9 cellular contexts compared by ENCODE assay signal in the genomic region with DNA sequence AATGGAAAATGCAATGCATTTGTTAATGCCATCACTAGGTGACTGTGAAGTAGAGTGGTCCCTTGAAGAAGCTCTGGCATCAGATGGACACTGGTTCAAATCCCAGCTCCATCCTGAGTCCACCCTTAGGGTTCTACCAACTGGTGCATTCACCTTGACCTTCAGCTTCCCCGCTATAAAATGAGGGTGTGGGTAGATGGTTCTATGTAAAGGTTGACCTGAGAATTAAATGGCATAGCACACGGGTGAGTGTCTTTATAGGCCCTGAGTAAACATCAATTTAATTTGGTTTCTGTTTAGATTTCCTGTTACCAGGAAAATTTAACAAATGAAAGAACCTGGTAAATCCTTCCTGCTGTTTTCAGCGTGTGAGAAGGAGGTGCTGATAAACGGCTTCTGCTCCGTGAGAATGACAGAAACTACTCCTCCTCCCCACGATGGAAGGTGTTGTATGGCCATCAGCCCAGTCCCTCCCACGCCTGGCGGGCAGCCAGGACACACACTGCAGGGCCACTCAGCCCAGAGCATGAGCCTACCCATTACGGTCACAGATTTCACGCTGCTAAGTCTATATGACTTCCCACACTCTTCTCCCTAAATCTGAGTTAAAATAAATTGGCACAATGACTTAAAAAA.
DNase-seq lines count a peak whose midpoint lies in the region; ATAC-seq and TF ChIP-seq lines count a peak whose summit lies in the region.
"Had no signal": no experiment of that assay in that cellular context is flagged by ENCODE, and none has a peak within 500 bp of the region (broad histone marks: within the 10 kb centered on the region; RNA-seq: fewer than 3 reads in every experiment).

No MANE protein-coding gene starts in this region.

- intact Hi-C loops in prostate gland (cut with DNase I): no loop called here

- H3K27me3 ChIP-seq in prostate gland (replicated peaks; ENCODE audit: insufficient read depth): no peaks in the 10 kb centered on the region

- peak; percentile 47 for DNase-seq in OCI-M1 (lab: John Stamatoyannopoulos, UW)
- peak; percentile 76 for DNase-seq in prostate gland (ENCODE audit: low spot score)
- no peak for DNase-seq in stimulated activated naive CD4-positive, alpha-beta T cell (lab: John Stamatoyannopoulos, UW)
- no peak for DNase-seq in activated T-cell treated with anti-CD3 and anti-CD28 coated beads, Interleukin-2, amount 50 U/mL, for 24 hours

- CTCF ChIA-PET in HEK293 (lab: Yijun Ruan, JAX): no interaction called here

- no peaks in the 10 kb centered on the region for H3K36me3 ChIP-seq in HEK293 (ENCODE audit: control insufficient read depth in 2 of 2, insufficient read depth in 1 of 2, low read length in 2 of 2)
- H3K36me3 ChIP-seq in prostate gland: peaks cover 0 to 3% of the 10 kb centered on the region in 2 donors

- POLR2A ChIA-PET in HEK293 (lab: Yijun Ruan, JAX): no interaction called here

- no peaks in the 10 kb centered on the region for H3K4me1 Mint-ChIP-seq in activated T-cell treated with anti-CD3 and anti-CD28 coated beads, Interleukin-2, amount 50 U/mL, for 24 hours (ENCODE audit: low read depth)

- no peaks in the 10 kb centered on the region for H3K36me3 Mint-ChIP-seq in activated T-cell treated with anti-CD3 and anti-CD28 coated beads, Interleukin-2, amount 50 U/mL, for 24 hours (ENCODE audit: low read depth)

- H3K4me1 ChIP-seq in HEK293 (ENCODE audit: control insufficient read depth, insufficient read depth, low read length): peaks cover 16% of the 10 kb centered on the region
- H3K4me1 ChIP-seq in prostate gland (replicated peaks): no peaks in the 10 kb centered on the region

- no peak for TF ChIP-seq CTCF in HEK293 (tag by site-specific recombination; IDR thresholded peaks at IDR 0.05)
- no peak for TF ChIP-seq CTCF in prostate gland (IDR thresholded peaks at IDR 0.05)

- no peak overlapping the region for H3K4me3 Mint-ChIP-seq in activated T-cell treated with anti-CD3 and anti-CD28 coated beads, Interleukin-2, amount 50 U/mL, for 24 hours
- H3K4me3 Mint-ChIP-seq: dendritic cell treated with granulocyte-macrophage colony-stimulating factor and Interleukin-4, amounts not matched to agents 40 ng/mL and 50 ng/mL, for 4 days had no signal

- ATAC-seq in esophagus mucosa (peak; percentile 70), GM18520 (IDR thresholded peaks at IDR 0.05; ENCODE audit: unreplicated experiment) (no peak), GM18511 (IDR thresholded peaks at IDR 0.05; ENCODE audit: unreplicated experiment) (no peak)

- no peaks in the 10 kb centered on the region for H3K9me3 ChIP-seq in HEK293 (ENCODE audit: control insufficient read depth, insufficient read depth, low read depth, low read length)
- no peaks in the 10 kb centered on the region for H3K9me3 ChIP-seq in prostate gland

- no peaks in the 10 kb centered on the region for H3K9me3 Mint-ChIP-seq in activated T-cell treated with anti-CD3 and anti-CD28 coated beads, Interleukin-2, amount 50 U/mL, for 24 hours
- H3K9me3 Mint-ChIP-seq: dendritic cell treated with granulocyte-macrophage colony-stimulating factor and Interleukin-4, amounts not matched to agents 40 ng/mL and 50 ng/mL, for 4 days had no signal

- H3K27ac Mint-ChIP-seq in activated T-cell treated with anti-CD3 and anti-CD28 coated beads, Interleukin-2, amount 50 U/mL, for 24 hours: no peak overlapping the region
- H3K27ac Mint-ChIP-seq: dendritic cell treated with granulocyte-macrophage colony-stimulating factor and Interleukin-4, amounts not matched to agents 40 ng/mL and 50 ng/mL, for 4 days had no signal

- H3K27ac ChIP-seq in HEK293 (ENCODE audit: extremely low read depth, low read depth, low read length) (no peak overlapping the region), prostate gland (no peak overlapping the region)

- H3K4me3 ChIP-seq in HEK293 (ENCODE audit: low read depth, low read length): no peak overlapping the region
- H3K4me3 ChIP-seq in prostate gland: no peak overlapping the region

- 18% methylated on average over 10 of the region's 10 CpGs for WGBS in prostate gland

- H3K27me3 Mint-ChIP-seq in activated T-cell treated with anti-CD3 and anti-CD28 coated beads, Interleukin-2, amount 50 U/mL, for 24 hours: peaks cover 9% of the 10 kb centered on the region
- H3K27me3 Mint-ChIP-seq: dendritic cell treated with granulocyte-macrophage colony-stimulating factor and Interleukin-4, amounts not matched to agents 40 ng/mL and 50 ng/mL, for 4 days had no signal

- TF ChIP-seq POLR2A in prostate gland (IDR thresholded peaks at IDR 0.05): no peak

TF ChIP-seq in HEK293, 187 proteins besides CTCF, POLR2A, EP300 and RAD21 (continues in another document):
- TF ChIP-seq ZNF654 (tag by site-specific recombination; IDR thresholded peaks at IDR 0.05; ENCODE audit: low read depth) (no peak), ZBTB7A (tag by site-specific recombination; IDR thresholded peaks at IDR 0.05; ENCODE audit: low read depth) (no peak), GLI2 (tag by site-specific recombination; IDR thresholded peaks at IDR 0.05; ENCODE audit: borderline replicate concordance, low read depth) (no peak), ZNF843 (tag by site-specific recombination; IDR thresholded peaks at IDR 0.05) (no peak), ZIC2 (tag by site-specific recombination; IDR thresholded peaks at IDR 0.05) (peak; percentile 55; the same call in 1 of the 2 replicates)
- TF ChIP-seq, protein P1, sequence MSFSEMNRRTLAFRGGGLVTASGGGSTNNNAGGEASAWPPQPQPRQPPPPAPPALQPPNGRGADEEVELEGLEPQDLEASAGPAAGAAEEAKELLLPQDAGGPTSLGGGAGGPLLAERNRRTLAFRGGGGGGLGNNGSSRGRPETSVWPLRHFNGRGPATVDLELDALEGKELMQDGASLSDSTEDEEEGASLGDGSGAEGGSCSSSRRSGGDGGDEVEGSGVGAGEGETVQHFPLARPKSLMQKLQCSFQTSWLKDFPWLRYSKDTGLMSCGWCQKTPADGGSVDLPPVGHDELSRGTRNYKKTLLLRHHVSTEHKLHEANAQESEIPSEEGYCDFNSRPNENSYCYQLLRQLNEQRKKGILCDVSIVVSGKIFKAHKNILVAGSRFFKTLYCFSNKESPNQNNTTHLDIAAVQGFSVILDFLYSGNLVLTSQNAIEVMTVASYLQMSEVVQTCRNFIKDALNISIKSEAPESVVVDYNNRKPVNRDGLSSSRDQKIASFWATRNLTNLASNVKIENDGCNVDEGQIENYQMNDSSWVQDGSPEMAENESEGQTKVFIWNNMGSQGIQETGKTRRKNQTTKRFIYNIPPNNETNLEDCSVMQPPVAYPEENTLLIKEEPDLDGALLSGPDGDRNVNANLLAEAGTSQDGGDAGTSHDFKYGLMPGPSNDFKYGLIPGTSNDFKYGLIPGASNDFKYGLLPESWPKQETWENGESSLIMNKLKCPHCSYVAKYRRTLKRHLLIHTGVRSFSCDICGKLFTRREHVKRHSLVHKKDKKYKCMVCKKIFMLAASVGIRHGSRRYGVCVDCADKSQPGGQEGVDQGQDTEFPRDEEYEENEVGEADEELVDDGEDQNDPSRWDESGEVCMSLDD (tag by site-specific recombination; IDR thresholded peaks at IDR 0.05): no peak
- TF ChIP-seq, protein P2, sequence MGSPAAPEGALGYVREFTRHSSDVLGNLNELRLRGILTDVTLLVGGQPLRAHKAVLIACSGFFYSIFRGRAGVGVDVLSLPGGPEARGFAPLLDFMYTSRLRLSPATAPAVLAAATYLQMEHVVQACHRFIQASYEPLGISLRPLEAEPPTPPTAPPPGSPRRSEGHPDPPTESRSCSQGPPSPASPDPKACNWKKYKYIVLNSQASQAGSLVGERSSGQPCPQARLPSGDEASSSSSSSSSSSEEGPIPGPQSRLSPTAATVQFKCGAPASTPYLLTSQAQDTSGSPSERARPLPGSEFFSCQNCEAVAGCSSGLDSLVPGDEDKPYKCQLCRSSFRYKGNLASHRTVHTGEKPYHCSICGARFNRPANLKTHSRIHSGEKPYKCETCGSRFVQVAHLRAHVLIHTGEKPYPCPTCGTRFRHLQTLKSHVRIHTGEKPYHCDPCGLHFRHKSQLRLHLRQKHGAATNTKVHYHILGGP (tag by site-specific recombination; IDR thresholded peaks at IDR 0.05): no peak
- TF ChIP-seq, protein P3, sequence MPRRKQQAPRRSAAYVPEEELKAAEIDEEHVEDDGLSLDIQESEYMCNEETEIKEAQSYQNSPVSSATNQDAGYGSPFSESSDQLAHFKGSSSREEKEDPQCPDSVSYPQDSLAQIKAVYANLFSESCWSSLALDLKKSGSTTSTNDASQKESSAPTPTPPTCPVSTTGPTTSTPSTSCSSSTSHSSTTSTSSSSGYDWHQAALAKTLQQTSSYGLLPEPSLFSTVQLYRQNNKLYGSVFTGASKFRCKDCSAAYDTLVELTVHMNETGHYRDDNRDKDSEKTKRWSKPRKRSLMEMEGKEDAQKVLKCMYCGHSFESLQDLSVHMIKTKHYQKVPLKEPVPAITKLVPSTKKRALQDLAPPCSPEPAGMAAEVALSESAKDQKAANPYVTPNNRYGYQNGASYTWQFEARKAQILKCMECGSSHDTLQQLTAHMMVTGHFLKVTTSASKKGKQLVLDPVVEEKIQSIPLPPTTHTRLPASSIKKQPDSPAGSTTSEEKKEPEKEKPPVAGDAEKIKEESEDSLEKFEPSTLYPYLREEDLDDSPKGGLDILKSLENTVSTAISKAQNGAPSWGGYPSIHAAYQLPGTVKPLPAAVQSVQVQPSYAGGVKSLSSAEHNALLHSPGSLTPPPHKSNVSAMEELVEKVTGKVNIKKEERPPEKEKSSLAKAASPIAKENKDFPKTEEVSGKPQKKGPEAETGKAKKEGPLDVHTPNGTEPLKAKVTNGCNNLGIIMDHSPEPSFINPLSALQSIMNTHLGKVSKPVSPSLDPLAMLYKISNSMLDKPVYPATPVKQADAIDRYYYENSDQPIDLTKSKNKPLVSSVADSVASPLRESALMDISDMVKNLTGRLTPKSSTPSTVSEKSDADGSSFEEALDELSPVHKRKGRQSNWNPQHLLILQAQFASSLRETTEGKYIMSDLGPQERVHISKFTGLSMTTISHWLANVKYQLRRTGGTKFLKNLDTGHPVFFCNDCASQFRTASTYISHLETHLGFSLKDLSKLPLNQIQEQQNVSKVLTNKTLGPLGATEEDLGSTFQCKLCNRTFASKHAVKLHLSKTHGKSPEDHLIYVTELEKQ (tag by site-specific recombination; IDR thresholded peaks at IDR 0.05; ENCODE audit: borderline replicate concordance): no peak

Comparison
In these comparisons a context has a peak if more than half of its experiments do, and no peak if none do; other contexts are left out.
1. DNase-seq: peak in OCI-M1 (single experiment) and prostate gland (single experiment); none in stimulated activated naive CD4-positive, alpha-beta T cell (0 of 6) and activated T-cell treated with anti-CD3 and anti-CD28 coated beads, Interleukin-2, amount 50 U/mL, for 24 hours (single experiment).